ENCODE assay signal across 8 cellular contexts in the genomic region with DNA sequence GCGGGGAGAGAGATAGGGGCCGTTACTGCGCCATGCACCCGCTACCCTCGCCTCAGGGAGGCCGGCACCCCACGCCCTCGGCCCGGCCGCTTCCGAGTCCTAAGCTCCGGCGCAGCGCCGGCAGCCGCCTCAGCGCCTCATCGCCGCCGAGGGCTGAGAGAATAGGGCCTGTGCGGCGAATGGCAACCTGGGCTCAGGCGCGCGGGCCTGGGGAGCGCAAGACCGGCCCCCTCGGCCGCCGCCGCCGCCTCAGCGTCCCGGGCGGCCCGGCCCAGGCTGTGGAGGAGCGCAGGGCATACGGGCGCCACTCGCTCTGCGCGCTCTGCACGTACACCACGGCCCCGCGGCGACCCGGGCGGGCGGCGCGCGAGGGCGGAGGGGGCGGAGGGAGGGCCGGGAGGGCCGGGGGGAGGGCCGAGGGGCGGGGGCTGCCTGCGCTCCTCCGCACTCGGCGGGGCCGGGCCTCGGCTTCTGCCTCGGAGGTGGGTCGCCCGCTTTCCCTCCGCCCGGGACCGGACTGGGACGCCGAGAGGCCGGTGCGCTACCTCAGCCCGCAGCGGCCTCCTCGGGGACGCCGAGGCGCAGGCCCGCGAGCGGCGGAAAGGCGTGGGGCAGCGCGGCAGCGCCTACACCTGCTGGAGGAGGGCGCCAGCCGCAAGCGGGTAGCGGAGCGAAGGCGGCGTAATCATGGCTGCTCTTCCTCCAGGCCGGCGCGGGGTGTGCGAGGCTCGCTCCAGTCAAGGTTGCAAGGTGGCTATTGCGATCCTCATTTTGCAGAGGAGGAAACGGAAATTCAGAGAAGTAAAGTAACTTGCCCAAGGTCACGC. TPM values are rescaled to one million over a fixed set of nuclear protein-coding genes. Genes with fewer than 3 reads are reported as not detected.
DNase-seq lines count a peak whose midpoint lies in the region; ATAC-seq and TF ChIP-seq lines count a peak whose summit lies in the region.

A gene (minus strand): TSS at position 317 of the 827 bp plus-strand sequence. CDS start 399 bp downstream, outside the sequence.

- H3K4me1 Mint-ChIP-seq in CD14-positive monocyte = peaks cover 45% of the 10 kb centered on the region

- peak; percentile 27 for TF ChIP-seq CTCF in CD14-positive monocyte (IDR thresholded peaks at IDR 0.05)
- TF ChIP-seq CTCF in lower leg skin (IDR thresholded peaks at IDR 0.05) = no peak

- H3K27me3 Mint-ChIP-seq in CD14-positive monocyte (ENCODE audit: low read depth in 3 of 3) = peaks cover 30 to 34% (median 31%) of the 10 kb centered on the region in 3 donors

- H3K9me3 Mint-ChIP-seq in CD14-positive monocyte = no peaks in the 10 kb centered on the region

- 0 to 1% methylated on average over 22 to 31 of the region's 104 CpGs for WGBS in lower leg skin, 2 donors

- peak within 1 kb of the TSS; percentile 76 to 92 (median 88) for H3K27ac Mint-ChIP-seq in CD14-positive monocyte

- TF ChIP-seq POLR2A in lower leg skin (IDR thresholded peaks at IDR 0.05) = no peak

- H3K4me3 Mint-ChIP-seq in CD14-positive monocyte = peak within 1 kb of the TSS; percentile 99 to 100

- intact Hi-C loops in CD14-positive monocyte (cut with micrococcal nuclease) (loop anchor here (2.0 to 10.0 kb wide), 4 partner anchors 45 to 113 kb away; a partner anchor contains a TSS), lower leg skin (cut with DNase I; ENCODE audit: low total_unique reads) (no loop called here)

- peaks cover 4 to 6% of the 10 kb centered on the region in 2 donors for H3K36me3 Mint-ChIP-seq in CD14-positive monocyte

- H3K4me3 ChIP-seq in lower leg skin (ENCODE audit: low read depth, poor library complexity, severe bottlenecking) = peak within 1 kb of the TSS; percentile 68

- ATAC-seq in GM19351 (IDR thresholded peaks at IDR 0.05; ENCODE audit: unreplicated experiment) (peak; percentile 74), HG03520 (IDR thresholded peaks at IDR 0.05; ENCODE audit: unreplicated experiment) (peak; percentile 63)

- peak; percentile 64 for DNase-seq in CD14-positive monocyte (ENCODE audit: low spot score)
- peak; percentile 91 for DNase-seq in NCI-H748 (lab: John Stamatoyannopoulos, UW; ENCODE audit: unreplicated experiment)
- DNase-seq in activated CD4-positive, alpha-beta T cell treated with anti-CD3 and anti-CD28 coated beads, Interleukin-2, amount 50 U/mL, for 48 hours = peak; percentile 80 to 83
- peak; percentile 34 to 89 for DNase-seq in dermis microvascular lymphatic vessel endothelial cell (ENCODE audit: low read depth in 2 of 2)
- DNase-seq in lower leg skin (ENCODE audit: low spot score in 2 of 2) = peak; percentile 61 to 95
- peak; percentile 79 to 86 for DNase-seq in stimulated activated CD4-positive, alpha-beta T cell treated with anti-CD3 and anti-CD28 coated beads, Interleukin-4, amount 100 ng/mL, for 4 hours

RNA-seq across cellular contexts. Expression of the gene that starts here (rescaled TPM):
- polyA plus RNA-seq in CD14-positive monocyte = 10 to 100 TPM; 23.1 to 27.7 TPM
- 49.7 and 50.7 TPM in 2 replicates for total RNA-seq in dermis microvascular lymphatic vessel endothelial cell
- total RNA-seq in lower leg skin = 10 to 100 TPM; 53.3 to 75.0 (median 54.2) TPM

Comparison
In these comparisons a context has a peak if more than half of its experiments do, and no peak if none do; other contexts are left out.
1. Peak in every context shown above with its lines: DNase-seq, ATAC-seq and H3K4me3 ChIP-seq.